Comparison of ENCODE assay signal across 1 cellular context in genomic region chr17:62965649-62966425, GRCh38.
A peak's percentile ranks its signal among the peaks of the same experiment; 100 is the strongest.
TF ChIP-seq lines count a peak whose summit lies in the region.

Gene TANC2, plus strand, starts transcription at chr17:62966235. Its CDS starts 43,325 bp downstream, at chr17:63009560.

TF ChIP-seq in HepG2, 621 proteins besides CTCF, POLR2A, EP300 and RAD21 (continued from another document and continues in another):
- TF ChIP-seq ZNF280D (CRISPR knock-in tag; IDR thresholded peaks at IDR 0.05) (no peak), ZSCAN31 (CRISPR knock-in tag; IDR thresholded peaks at IDR 0.05; ENCODE audit: low read depth) (no peak), ZNF597 (CRISPR knock-in tag; IDR thresholded peaks at IDR 0.05) (no peak), ZNF687 (CRISPR knock-in tag; IDR thresholded peaks at IDR 0.05) (peak; percentile 28), SALL2 (CRISPR knock-in tag; IDR thresholded peaks at IDR 0.05) (peak; percentile 74; the same call in 1 of the 2 replicates), ATRX (CRISPR knock-in tag; IDR thresholded peaks at IDR 0.05; ENCODE audit: borderline replicate concordance) (no peak), HDAC6 (IDR thresholded peaks at IDR 0.05; ENCODE audit: low read depth, low read length) (no peak), PLSCR1 (CRISPR knock-in tag; IDR thresholded peaks at IDR 0.05; ENCODE audit: borderline replicate concordance) (no peak), ZNF460 (CRISPR knock-in tag; IDR thresholded peaks at IDR 0.05; ENCODE audit: borderline replicate concordance) (no peak), NFE2L2 (IDR thresholded peaks at IDR 0.05; ENCODE audit: low read length) (no peak), SUZ12 (IDR thresholded peaks at IDR 0.05; ENCODE audit: low read depth, low read length) (no peak), FIP1L1 (IDR thresholded peaks at IDR 0.05; ENCODE audit: borderline replicate concordance, insufficient read depth, low read depth, low read length) (no peak), POLR2G (IDR thresholded peaks at IDR 0.05; ENCODE audit: low read depth, low read length) (no peak), ZBTB4 (CRISPR knock-in tag; IDR thresholded peaks at IDR 0.05; ENCODE audit: borderline replicate concordance) (no peak), ZNF235 (CRISPR knock-in tag; IDR thresholded peaks at IDR 0.05; ENCODE audit: borderline replicate concordance) (no peak), PRPF4 (IDR thresholded peaks at IDR 0.05; ENCODE audit: low read depth, low read length, poor library complexity, severe bottlenecking) (no peak), DNMT3B (CRISPR knock-in tag; conservative IDR thresholded peaks at IDR 0.05) (no peak)
- TF ChIP-seq, protein P1, sequence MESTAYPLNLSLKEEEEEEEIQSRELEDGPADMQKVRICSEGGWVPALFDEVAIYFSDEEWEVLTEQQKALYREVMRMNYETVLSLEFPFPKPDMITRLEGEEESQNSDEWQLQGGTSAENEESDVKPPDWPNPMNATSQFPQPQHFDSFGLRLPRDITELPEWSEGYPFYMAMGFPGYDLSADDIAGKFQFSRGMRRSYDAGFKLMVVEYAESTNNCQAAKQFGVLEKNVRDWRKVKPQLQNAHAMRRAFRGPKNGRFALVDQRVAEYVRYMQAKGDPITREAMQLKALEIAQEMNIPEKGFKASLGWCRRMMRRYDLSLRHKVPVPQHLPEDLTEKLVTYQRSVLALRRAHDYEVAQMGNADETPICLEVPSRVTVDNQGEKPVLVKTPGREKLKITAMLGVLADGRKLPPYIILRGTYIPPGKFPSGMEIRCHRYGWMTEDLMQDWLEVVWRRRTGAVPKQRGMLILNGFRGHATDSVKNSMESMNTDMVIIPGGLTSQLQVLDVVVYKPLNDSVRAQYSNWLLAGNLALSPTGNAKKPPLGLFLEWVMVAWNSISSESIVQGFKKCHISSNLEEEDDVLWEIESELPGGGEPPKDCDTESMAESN (CRISPR knock-in tag; conservative IDR thresholded peaks at IDR 0.05) = no peak
- TF ChIP-seq, protein P2, sequence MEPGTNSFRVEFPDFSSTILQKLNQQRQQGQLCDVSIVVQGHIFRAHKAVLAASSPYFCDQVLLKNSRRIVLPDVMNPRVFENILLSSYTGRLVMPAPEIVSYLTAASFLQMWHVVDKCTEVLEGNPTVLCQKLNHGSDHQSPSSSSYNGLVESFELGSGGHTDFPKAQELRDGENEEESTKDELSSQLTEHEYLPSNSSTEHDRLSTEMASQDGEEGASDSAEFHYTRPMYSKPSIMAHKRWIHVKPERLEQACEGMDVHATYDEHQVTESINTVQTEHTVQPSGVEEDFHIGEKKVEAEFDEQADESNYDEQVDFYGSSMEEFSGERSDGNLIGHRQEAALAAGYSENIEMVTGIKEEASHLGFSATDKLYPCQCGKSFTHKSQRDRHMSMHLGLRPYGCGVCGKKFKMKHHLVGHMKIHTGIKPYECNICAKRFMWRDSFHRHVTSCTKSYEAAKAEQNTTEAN (CRISPR knock-in tag; conservative IDR thresholded peaks at IDR 0.05) = no peak
- TF ChIP-seq, protein P3, sequence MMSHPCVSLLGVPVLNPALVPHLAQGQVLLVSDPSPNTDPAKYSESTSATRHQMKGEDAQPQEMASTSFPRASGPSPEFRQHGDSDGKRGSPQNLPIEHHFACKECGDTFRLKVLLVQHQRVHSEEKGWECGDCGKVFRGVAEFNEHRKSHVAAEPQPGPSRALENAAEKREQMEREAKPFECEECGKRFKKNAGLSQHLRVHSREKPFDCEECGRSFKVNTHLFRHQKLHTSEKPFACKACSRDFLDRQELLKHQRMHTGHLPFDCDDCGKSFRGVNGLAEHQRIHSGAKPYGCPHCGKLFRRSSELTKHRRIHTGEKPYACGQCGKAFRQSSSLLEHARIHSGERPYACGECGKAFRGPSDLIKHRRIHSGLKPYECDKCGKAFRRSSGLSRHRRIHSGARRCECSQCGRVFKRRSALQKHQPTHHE (CRISPR knock-in tag; IDR thresholded peaks at IDR 0.05; ENCODE audit: borderline replicate concordance) = no peak
- TF ChIP-seq, protein P4, sequence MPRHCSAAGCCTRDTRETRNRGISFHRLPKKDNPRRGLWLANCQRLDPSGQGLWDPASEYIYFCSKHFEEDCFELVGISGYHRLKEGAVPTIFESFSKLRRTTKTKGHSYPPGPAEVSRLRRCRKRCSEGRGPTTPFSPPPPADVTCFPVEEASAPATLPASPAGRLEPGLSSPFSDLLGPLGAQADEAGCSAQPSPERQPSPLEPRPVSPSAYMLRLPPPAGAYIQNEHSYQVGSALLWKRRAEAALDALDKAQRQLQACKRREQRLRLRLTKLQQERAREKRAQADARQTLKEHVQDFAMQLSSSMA (CRISPR knock-in tag; IDR thresholded peaks at IDR 0.05) = no peak
- TF ChIP-seq, protein P5, sequence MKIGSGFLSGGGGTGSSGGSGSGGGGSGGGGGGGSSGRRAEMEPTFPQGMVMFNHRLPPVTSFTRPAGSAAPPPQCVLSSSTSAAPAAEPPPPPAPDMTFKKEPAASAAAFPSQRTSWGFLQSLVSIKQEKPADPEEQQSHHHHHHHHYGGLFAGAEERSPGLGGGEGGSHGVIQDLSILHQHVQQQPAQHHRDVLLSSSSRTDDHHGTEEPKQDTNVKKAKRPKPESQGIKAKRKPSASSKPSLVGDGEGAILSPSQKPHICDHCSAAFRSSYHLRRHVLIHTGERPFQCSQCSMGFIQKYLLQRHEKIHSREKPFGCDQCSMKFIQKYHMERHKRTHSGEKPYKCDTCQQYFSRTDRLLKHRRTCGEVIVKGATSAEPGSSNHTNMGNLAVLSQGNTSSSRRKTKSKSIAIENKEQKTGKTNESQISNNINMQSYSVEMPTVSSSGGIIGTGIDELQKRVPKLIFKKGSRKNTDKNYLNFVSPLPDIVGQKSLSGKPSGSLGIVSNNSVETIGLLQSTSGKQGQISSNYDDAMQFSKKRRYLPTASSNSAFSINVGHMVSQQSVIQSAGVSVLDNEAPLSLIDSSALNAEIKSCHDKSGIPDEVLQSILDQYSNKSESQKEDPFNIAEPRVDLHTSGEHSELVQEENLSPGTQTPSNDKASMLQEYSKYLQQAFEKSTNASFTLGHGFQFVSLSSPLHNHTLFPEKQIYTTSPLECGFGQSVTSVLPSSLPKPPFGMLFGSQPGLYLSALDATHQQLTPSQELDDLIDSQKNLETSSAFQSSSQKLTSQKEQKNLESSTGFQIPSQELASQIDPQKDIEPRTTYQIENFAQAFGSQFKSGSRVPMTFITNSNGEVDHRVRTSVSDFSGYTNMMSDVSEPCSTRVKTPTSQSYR (CRISPR knock-in tag; IDR thresholded peaks at IDR 0.05; ENCODE audit: borderline replicate concordance) = 0 out of 2 replicates have a peak, but pooled peaks have one; percentile 4
- TF ChIP-seq, protein P6, sequence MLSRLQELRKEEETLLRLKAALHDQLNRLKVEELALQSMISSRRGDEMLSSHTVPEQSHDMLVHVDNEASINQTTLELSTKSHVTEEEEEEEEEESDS (CRISPR knock-in tag; IDR thresholded peaks at IDR 0.05; ENCODE audit: borderline replicate concordance) = no peak
- TF ChIP-seq, protein P7, sequence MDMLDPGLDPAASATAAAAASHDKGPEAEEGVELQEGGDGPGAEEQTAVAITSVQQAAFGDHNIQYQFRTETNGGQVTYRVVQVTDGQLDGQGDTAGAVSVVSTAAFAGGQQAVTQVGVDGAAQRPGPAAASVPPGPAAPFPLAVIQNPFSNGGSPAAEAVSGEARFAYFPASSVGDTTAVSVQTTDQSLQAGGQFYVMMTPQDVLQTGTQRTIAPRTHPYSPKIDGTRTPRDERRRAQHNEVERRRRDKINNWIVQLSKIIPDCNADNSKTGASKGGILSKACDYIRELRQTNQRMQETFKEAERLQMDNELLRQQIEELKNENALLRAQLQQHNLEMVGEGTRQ (IDR thresholded peaks at IDR 0.05; ENCODE audit: low read depth, low read length) = peak; percentile 65
- TF ChIP-seq, protein P7 (CRISPR knock-in tag; IDR thresholded peaks at IDR 0.05; ENCODE audit: borderline replicate concordance) = peak; percentile 49; the same call in 1 of the 2 replicates
